ENCODE assay signal across 14 cellular contexts in genomic region chr1:209363112-209363511, GRCh38.
DNase-seq lines count a peak whose midpoint lies in the region; ATAC-seq and TF ChIP-seq lines count a peak whose summit lies in the region.
"Had no signal": no experiment of that assay in that cellular context is flagged by ENCODE, and none has a peak within 500 bp of the region (broad histone marks: within the 10 kb centered on the region; RNA-seq: fewer than 3 reads in every experiment).

No MANE protein-coding gene starts in this region.

- H3K9me3 Mint-ChIP-seq in CD8-positive, alpha-beta memory T cell: peaks cover 0 to 2% (median 0%) of the 10 kb centered on the region in 5 donors
- no peaks in the 10 kb centered on the region for H3K9me3 Mint-ChIP-seq in stimulated activated naive CD8-positive, alpha-beta T cell treated with anti-CD3 and anti-CD28 coated beads, Interleukin-15, amount 100 ng/mL, for 72 hours
- H3K9me3 Mint-ChIP-seq: memory B cell had no signal

- intact Hi-C loops in breast epithelium (cut with DNase I; ENCODE audit: low total_unique reads): no loop called here

- H3K27me3 Mint-ChIP-seq in CD8-positive, alpha-beta memory T cell: peaks cover 9 to 13% of the 10 kb centered on the region in 2 donors
- H3K27me3 Mint-ChIP-seq in stimulated activated naive CD8-positive, alpha-beta T cell treated with anti-CD3 and anti-CD28 coated beads, Interleukin-15, amount 100 ng/mL, for 72 hours: peaks cover 12% of the 10 kb centered on the region

- no peaks in the 10 kb centered on the region for H3K36me3 ChIP-seq in breast epithelium
- H3K36me3 ChIP-seq in CD8-positive, alpha-beta memory T cell (ENCODE audit: insufficient read depth, low read length): no peaks in the 10 kb centered on the region
- H3K36me3 ChIP-seq: WERI-Rb-1 had no signal

- H3K27ac Mint-ChIP-seq in CD8-positive, alpha-beta memory T cell: no peak overlapping the region
- H3K27ac Mint-ChIP-seq in stimulated activated naive CD8-positive, alpha-beta T cell treated with anti-CD3 and anti-CD28 coated beads, Interleukin-15, amount 100 ng/mL, for 72 hours: no peak overlapping the region
- H3K27ac Mint-ChIP-seq: memory B cell had no signal

- H3K4me3 Mint-ChIP-seq in CD8-positive, alpha-beta memory T cell: no peak overlapping the region
- H3K4me3 Mint-ChIP-seq in stimulated activated naive CD8-positive, alpha-beta T cell treated with anti-CD3 and anti-CD28 coated beads, Interleukin-15, amount 100 ng/mL, for 72 hours: no peak overlapping the region
- H3K4me3 Mint-ChIP-seq: memory B cell had no signal

- peak overlapping the region; percentile 60 to 83 for H3K27ac ChIP-seq in breast epithelium
- no peak overlapping the region for H3K27ac ChIP-seq in CD8-positive, alpha-beta memory T cell (ENCODE audit: low read depth, low read length)
- H3K27ac ChIP-seq: WERI-Rb-1 had no signal

- no peak for TF ChIP-seq CTCF in breast epithelium (IDR thresholded peaks at IDR 0.05)

- H3K4me3 ChIP-seq in breast epithelium: no peak overlapping the region
- no peak overlapping the region for H3K4me3 ChIP-seq in CD8-positive, alpha-beta memory T cell (ENCODE audit: low read length)

- H3K27me3 ChIP-seq in breast epithelium: no peaks in the 10 kb centered on the region
- no peaks in the 10 kb centered on the region for H3K27me3 ChIP-seq in CD8-positive, alpha-beta memory T cell (ENCODE audit: insufficient read depth, low read length, poor library complexity, severe bottlenecking)

- no peak for ATAC-seq in HG02885 (IDR thresholded peaks at IDR 0.05; ENCODE audit: poor library complexity, unreplicated experiment)
- no peak for ATAC-seq in stimulated activated naive CD8-positive, alpha-beta T cell treated with anti-CD3 and anti-CD28 coated beads, Interleukin-15, amount 100 ng/mL, for 72 hours

- H3K9me3 ChIP-seq in breast epithelium: no peaks in the 10 kb centered on the region
- H3K9me3 ChIP-seq in CD8-positive, alpha-beta memory T cell (ENCODE audit: low read length): no peaks in the 10 kb centered on the region

- H3K4me1 Mint-ChIP-seq in CD8-positive, alpha-beta memory T cell: no peaks in the 10 kb centered on the region
- no peaks in the 10 kb centered on the region for H3K4me1 Mint-ChIP-seq in stimulated activated naive CD8-positive, alpha-beta T cell treated with anti-CD3 and anti-CD28 coated beads, Interleukin-15, amount 100 ng/mL, for 72 hours
- H3K4me1 Mint-ChIP-seq: memory B cell had no signal

- DNase-seq in Ammon's horn (ENCODE audit: low spot score) (peak; percentile 40), HT-29 (ENCODE audit: low spot score) (peak; percentile 80), breast epithelium (ENCODE audit: low spot score in 2 of 2) (no peak), left kidney (ENCODE audit: low read depth, low spot score) (peak; percentile 49), GM19240 (ENCODE audit: insufficient read length, low spot score) (no peak)
- DNase-seq in CD8-positive, alpha-beta memory T cell: no peak
- DNase-seq in stimulated activated naive CD8-positive, alpha-beta T cell treated with anti-CD3 and anti-CD28 coated beads, Interleukin-15, amount 100 ng/mL, for 72 hours: no peak
- DNase-seq: activated effector memory CD4-positive, alpha-beta T cell treated with anti-CD3 and anti-CD28 coated beads, Interleukin-2, amount 50 U/mL, for 16 hours; NCI-H226; OCI-M1; stimulated activated naive CD4-positive, alpha-beta T cell; WERI-Rb-1 had no signal

- peaks cover 4 to 5% of the 10 kb centered on the region in 2 donors for H3K4me1 ChIP-seq in breast epithelium
- no peaks in the 10 kb centered on the region for H3K4me1 ChIP-seq in CD8-positive, alpha-beta memory T cell (ENCODE audit: insufficient read depth, low read length)

- no peaks in the 10 kb centered on the region for H3K36me3 Mint-ChIP-seq in CD8-positive, alpha-beta memory T cell
- H3K36me3 Mint-ChIP-seq: memory B cell had no signal

- POLR2A ChIA-PET in CD8-positive, alpha-beta memory T cell (lab: Charles Lee): no interaction called here

- TF ChIP-seq POLR2A in breast epithelium (IDR thresholded peaks at IDR 0.05): no peak

- CTCF ChIA-PET in CD8-positive, alpha-beta memory T cell (lab: Charles Lee): no interaction called here

Comparison
In these comparisons a context has a peak if more than half of its experiments do, and no peak if none do; other contexts are left out.
1. DNase-seq: peak in Ammon's horn (single experiment), HT-29 (single experiment) and left kidney (single experiment); none in breast epithelium (0 of 2), GM19240 (single experiment), CD8-positive, alpha-beta memory T cell (0 of 5) and stimulated activated naive CD8-positive, alpha-beta T cell treated with anti-CD3 and anti-CD28 coated beads, Interleukin-15, amount 100 ng/mL, for 72 hours (0 of 2).